Comparison of ENCODE assay signal across 1 cellular context in genomic region chr12:120190985-120191480, GRCh38.
TF ChIP-seq lines count a peak whose summit lies in the region.

No MANE protein-coding gene starts in this region.

TF ChIP-seq in GM12878, 131 proteins besides CTCF, POLR2A, EP300 and RAD21:
- TF ChIP-seq BRCA1 (IDR thresholded peaks at IDR 0.05; ENCODE audit: low read depth, low read length) (no peak), SPI1 (IDR thresholded peaks at IDR 0.05; ENCODE audit: borderline replicate concordance, insufficient read depth, low read depth, low read length) (peak; percentile 68; the same call in 1 of the 2 replicates), NR2F1 (conservative IDR thresholded peaks at IDR 0.05) (no peak), ZNF207 (IDR thresholded peaks at IDR 0.05; ENCODE audit: borderline replicate concordance) (no peak)
